In the genomic region with DNA sequence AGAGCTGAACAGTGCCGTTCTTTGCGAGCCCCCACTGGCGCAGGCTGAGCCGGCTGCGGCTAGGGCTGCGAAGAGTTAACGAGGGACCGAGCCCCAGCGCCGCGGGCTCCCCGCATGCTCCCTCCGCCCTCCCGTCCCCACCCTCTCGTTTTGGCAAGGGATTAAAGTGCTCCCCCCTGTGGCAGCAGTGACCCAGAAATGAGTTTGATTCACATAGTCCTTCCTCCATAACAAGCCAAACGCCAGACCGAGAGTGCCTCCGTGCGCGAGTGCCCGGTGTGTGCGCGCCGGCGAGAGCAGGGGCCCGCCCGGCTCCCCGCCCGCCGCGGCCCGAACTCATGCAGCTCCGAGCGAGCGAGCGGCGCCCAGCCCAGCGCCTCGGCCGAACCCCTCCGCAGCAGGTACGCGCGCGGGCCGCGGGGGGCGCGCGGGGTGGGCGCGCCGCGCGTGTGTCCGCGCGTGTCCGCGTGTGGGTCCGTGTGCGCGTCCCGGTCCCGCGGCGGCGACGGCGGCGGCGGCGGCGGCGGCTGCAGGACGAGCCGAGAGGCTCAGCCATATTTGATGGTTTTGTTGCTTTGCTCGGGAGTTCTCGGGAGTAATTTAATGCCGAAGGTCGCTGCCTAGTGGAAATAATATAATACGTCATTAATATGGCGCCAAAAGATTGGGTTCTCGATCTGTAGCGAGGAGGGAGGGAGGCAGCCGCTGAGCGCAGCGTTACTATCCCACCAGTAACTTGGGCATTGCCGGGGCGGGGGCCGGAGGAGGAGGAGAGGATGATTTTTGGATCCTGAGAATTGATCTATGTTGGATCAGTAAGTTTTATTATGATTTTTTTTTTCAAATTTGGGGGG, we compare ENCODE assay signal across 8 cellular contexts. TPM values are rescaled to one million over a fixed set of nuclear protein-coding genes. Genes with fewer than 3 reads are reported as not detected.
DNase-seq lines count a peak whose midpoint lies in the region; ATAC-seq and TF ChIP-seq lines count a peak whose summit lies in the region.

A gene (plus strand): TSS at position 224 of the 854 bp plus-strand sequence. CDS start 22,059 bp downstream, outside the sequence.

- no peaks in the 10 kb centered on the region for H3K9me3 Mint-ChIP-seq in activated T-cell treated with anti-CD3 and anti-CD28 coated beads, Interleukin-2, amount 50 U/mL, for 4 hours

- no peaks in the 10 kb centered on the region for H3K9me3 ChIP-seq in muscle layer of duodenum (ENCODE audit: control insufficient read depth in 1 of 2, low read length in 2 of 2)

- H3K27me3 Mint-ChIP-seq in activated T-cell treated with anti-CD3 and anti-CD28 coated beads, Interleukin-2, amount 50 U/mL, for 4 hours (ENCODE audit: low read depth) = no peaks in the 10 kb centered on the region

- H3K27me3 ChIP-seq in muscle layer of duodenum (ENCODE audit: low read depth, low read length) = no peaks in the 10 kb centered on the region

- peak within 1 kb of the TSS; percentile 85 to 97 for H3K4me3 ChIP-seq in muscle layer of duodenum (ENCODE audit: low read depth in 1 of 2, low read length in 2 of 2)

- H3K4me1 ChIP-seq in muscle layer of duodenum (ENCODE audit: control insufficient read depth in 1 of 2, insufficient read depth in 2 of 2, low read length in 2 of 2) = peaks cover 5 to 6% of the 10 kb centered on the region in 2 donors

- H3K36me3 ChIP-seq in muscle layer of duodenum (ENCODE audit: control insufficient read depth in 1 of 2, insufficient read depth in 2 of 2, low read length in 2 of 2) = no peaks in the 10 kb centered on the region

- DNase-seq in DMS79 treated with DMSO at 0.1 percent for 48 hours (lab: John Stamatoyannopoulos, UW) = peak; percentile 61
- DNase-seq in KG1 (lab: John Stamatoyannopoulos, UW) = peak; percentile 90
- DNase-seq in activated T-cell treated with anti-CD3 and anti-CD28 coated beads, Interleukin-2, amount 50 U/mL, for 4 hours = peak; percentile 86
- peak; percentile 84 to 88 for DNase-seq in stimulated activated CD8-positive, alpha-beta memory T cell treated with anti-CD3 and anti-CD28 coated beads, Interleukin-7, amount 100 ng/mL, for 4 hours (ENCODE audit: low read depth in 2 of 2)

- peak within 1 kb of the TSS; percentile 98 for H3K27ac ChIP-seq in muscle layer of duodenum (ENCODE audit: low read length)

- ATAC-seq in GM21723 (IDR thresholded peaks at IDR 0.05; ENCODE audit: unreplicated experiment) = peak; percentile 48
- ATAC-seq in activated T-cell treated with anti-CD3 and anti-CD28 coated beads, Interleukin-2, amount 50 U/mL, for 4 hours = peak; percentile 67
- peak; percentile 81 for ATAC-seq in esophagus mucosa

- peaks cover 16% of the 10 kb centered on the region for H3K4me1 Mint-ChIP-seq in activated T-cell treated with anti-CD3 and anti-CD28 coated beads, Interleukin-2, amount 50 U/mL, for 4 hours (ENCODE audit: low read depth)

- H3K4me3 Mint-ChIP-seq in activated T-cell treated with anti-CD3 and anti-CD28 coated beads, Interleukin-2, amount 50 U/mL, for 4 hours = peak within 1 kb of the TSS; percentile 91

- H3K36me3 Mint-ChIP-seq in activated T-cell treated with anti-CD3 and anti-CD28 coated beads, Interleukin-2, amount 50 U/mL, for 4 hours (ENCODE audit: insufficient read depth) = no peaks in the 10 kb centered on the region

TF ChIP-seq in PFSK-1, 5 proteins besides CTCF, POLR2A, EP300 and RAD21:
- TF ChIP-seq TAF1 (IDR thresholded peaks at IDR 0.05; ENCODE audit: borderline replicate concordance, insufficient read depth, low read length) (no peak), SIN3A (IDR thresholded peaks at IDR 0.05; ENCODE audit: borderline replicate concordance, insufficient read depth, low read length) (no peak), FOXP2 (optimal IDR thresholded peaks at IDR 0.05; ENCODE audit: borderline replicate concordance, extremely low read depth, extremely low read length, insufficient read depth) (peak; percentile 71)
- TF ChIP-seq, protein P1, sequence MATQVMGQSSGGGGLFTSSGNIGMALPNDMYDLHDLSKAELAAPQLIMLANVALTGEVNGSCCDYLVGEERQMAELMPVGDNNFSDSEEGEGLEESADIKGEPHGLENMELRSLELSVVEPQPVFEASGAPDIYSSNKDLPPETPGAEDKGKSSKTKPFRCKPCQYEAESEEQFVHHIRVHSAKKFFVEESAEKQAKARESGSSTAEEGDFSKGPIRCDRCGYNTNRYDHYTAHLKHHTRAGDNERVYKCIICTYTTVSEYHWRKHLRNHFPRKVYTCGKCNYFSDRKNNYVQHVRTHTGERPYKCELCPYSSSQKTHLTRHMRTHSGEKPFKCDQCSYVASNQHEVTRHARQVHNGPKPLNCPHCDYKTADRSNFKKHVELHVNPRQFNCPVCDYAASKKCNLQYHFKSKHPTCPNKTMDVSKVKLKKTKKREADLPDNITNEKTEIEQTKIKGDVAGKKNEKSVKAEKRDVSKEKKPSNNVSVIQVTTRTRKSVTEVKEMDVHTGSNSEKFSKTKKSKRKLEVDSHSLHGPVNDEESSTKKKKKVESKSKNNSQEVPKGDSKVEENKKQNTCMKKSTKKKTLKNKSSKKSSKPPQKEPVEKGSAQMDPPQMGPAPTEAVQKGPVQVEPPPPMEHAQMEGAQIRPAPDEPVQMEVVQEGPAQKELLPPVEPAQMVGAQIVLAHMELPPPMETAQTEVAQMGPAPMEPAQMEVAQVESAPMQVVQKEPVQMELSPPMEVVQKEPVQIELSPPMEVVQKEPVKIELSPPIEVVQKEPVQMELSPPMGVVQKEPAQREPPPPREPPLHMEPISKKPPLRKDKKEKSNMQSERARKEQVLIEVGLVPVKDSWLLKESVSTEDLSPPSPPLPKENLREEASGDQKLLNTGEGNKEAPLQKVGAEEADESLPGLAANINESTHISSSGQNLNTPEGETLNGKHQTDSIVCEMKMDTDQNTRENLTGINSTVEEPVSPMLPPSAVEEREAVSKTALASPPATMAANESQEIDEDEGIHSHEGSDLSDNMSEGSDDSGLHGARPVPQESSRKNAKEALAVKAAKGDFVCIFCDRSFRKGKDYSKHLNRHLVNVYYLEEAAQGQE (IDR thresholded peaks at IDR 0.05; ENCODE audit: insufficient read depth in 1 of 2, low read depth in 2 of 2, low read length in 2 of 2) = peak in 1 of 2 experiments; percentile 36; a peak in 1 of 4 replicates

RNA-seq across cellular contexts. Expression of the gene that starts here (rescaled TPM):
- 16.7 TPM for polyA plus RNA-seq in PFSK-1 (2012; ENCODE audit: insufficient read length, low read depth)
- total RNA-seq in activated T-cell treated with anti-CD3 and anti-CD28 coated beads, Interleukin-2, amount 50 U/mL, for 4 hours = 10 to 100 TPM; 30.0 to 40.5 (median 39.1) TPM
- total RNA-seq in esophagus mucosa = 9.8 TPM

Comparison
In these comparisons a context has a peak if more than half of its experiments do, and no peak if none do; other contexts are left out.
1. Peak in every context shown above with its lines: DNase-seq, ATAC-seq, H3K4me3 ChIP-seq and H3K27ac ChIP-seq.